Comparison of ENCODE assay signal across 15 cellular contexts in the genomic region with DNA sequence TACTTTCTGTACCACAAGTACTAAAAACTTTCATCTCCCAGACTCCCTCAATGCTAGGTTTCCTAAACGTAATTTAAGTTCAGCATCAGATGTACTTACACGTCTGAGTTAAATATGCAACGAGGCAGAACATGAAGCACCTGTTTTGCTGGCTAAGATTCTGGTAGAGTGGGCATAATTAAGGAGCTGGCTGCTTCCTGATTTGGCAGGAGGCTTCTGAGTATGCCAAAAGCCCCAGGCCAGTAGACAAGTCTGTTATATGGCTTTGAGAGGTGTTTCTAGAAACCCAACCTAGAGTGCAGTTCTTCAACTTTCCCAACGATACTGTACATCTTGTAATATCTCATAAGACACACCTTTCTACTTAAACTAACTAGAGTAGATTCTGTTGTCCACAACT.
"Had no signal": no experiment of that assay in that cellular context is flagged by ENCODE, and none has a peak within 500 bp of the region (broad histone marks: within the 10 kb centered on the region; RNA-seq: fewer than 3 reads in every experiment).

No MANE protein-coding gene starts in this region.

- ATAC-seq: activated CD8-positive, alpha-beta T cell treated with anti-CD3 and anti-CD28 coated beads for 36 hours; activated T-cell treated with anti-CD3 and anti-CD28 coated beads, Interleukin-2, amount 50 U/mL, for 72 hours; natural killer cell; sciatic nerve had no signal

- H3K27me3 ChIP-seq: dorsolateral prefrontal cortex had no signal

- DNase-seq: activated CD4-positive, alpha-beta T cell treated with anti-CD3 and anti-CD28 coated beads for 4 hours; activated CD8-positive, alpha-beta memory T cell treated with anti-CD3 and anti-CD28 coated beads, Interleukin-2, amount 50 U/mL, for 4 hours; activated CD8-positive, alpha-beta T cell treated with anti-CD3 and anti-CD28 coated beads for 36 hours; activated naive CD8-positive, alpha-beta T cell treated with anti-CD3 and anti-CD28 coated beads, Interleukin-2, amount 10 ng/mL, durations not matched to agents 7 days and 5 days; activated T-cell treated with anti-CD3 and anti-CD28 coated beads, Interleukin-2, amount 50 U/mL, for 72 hours; anterior cingulate cortex; hypothalamus; natural killer cell; posterior cingulate gyrus; stimulated activated naive CD4-positive, alpha-beta T cell; T-helper 9 cell; trophoblast cell; WERI-Rb-1 had no signal

- H3K27ac ChIP-seq: dorsolateral prefrontal cortex, WERI-Rb-1 had no signal

- H3K4me3 ChIP-seq: dorsolateral prefrontal cortex had no signal

- H3K36me3 ChIP-seq: WERI-Rb-1 had no signal
